13 cellular contexts compared by ENCODE assay signal in genomic region chr7:47405286-47405904, GRCh38.
DNase-seq lines count a peak whose midpoint lies in the region; ATAC-seq and TF ChIP-seq lines count a peak whose summit lies in the region.
"Had no signal": no experiment of that assay in that cellular context is flagged by ENCODE, and none has a peak within 500 bp of the region (broad histone marks: within the 10 kb centered on the region; RNA-seq: fewer than 3 reads in every experiment).

No MANE protein-coding gene starts in this region.

- no peak for TF ChIP-seq POLR2A in gastroesophageal sphincter (IDR thresholded peaks at IDR 0.05)

- peak overlapping the region; percentile 19; the same call in 1 of the 2 replicates for H3K27ac Mint-ChIP-seq in WTC11
- H3K27ac Mint-ChIP-seq in stimulated activated naive B cell treated with anti-CD40 and anti-IgM and Interleukin-4, amounts not matched to agents 10 μg/mL and 1 μg/mL and 100 μg/mL, for 72 hours: no peak overlapping the region
- H3K27ac Mint-ChIP-seq: natural killer cell had no signal

- H3K36me3 Mint-ChIP-seq in WTC11: no peaks in the 10 kb centered on the region
- H3K36me3 Mint-ChIP-seq in stimulated activated naive B cell treated with anti-CD40 and anti-IgM and Interleukin-4, amounts not matched to agents 10 μg/mL and 1 μg/mL and 100 μg/mL, for 72 hours: peaks cover 9 to 44% of the 10 kb centered on the region in 2 donors
- H3K36me3 Mint-ChIP-seq: natural killer cell had no signal

- no peak overlapping the region for H3K4me3 ChIP-seq in gastroesophageal sphincter
- peak overlapping the region; percentile 26 to 38 for H3K4me3 ChIP-seq in mucosa of rectum (ENCODE audit: low read length in 2 of 2)
- H3K4me3 ChIP-seq: SJCRH30 had no signal

- ATAC-seq in WTC11: no peak
- peak; percentile 48 for ATAC-seq in gastroesophageal sphincter
- ATAC-seq in HG03108 (IDR thresholded peaks at IDR 0.05; ENCODE audit: unreplicated experiment): no peak
- no peak for ATAC-seq in stimulated activated naive B cell treated with anti-CD40 and anti-IgM and Interleukin-4, amounts not matched to agents 10 μg/mL and 1 μg/mL and 100 μg/mL, for 72 hours (replicated peaks)
- ATAC-seq: natural killer cell had no signal

- no peaks in the 10 kb centered on the region for H3K27me3 ChIP-seq in gastroesophageal sphincter
- no peaks in the 10 kb centered on the region for H3K27me3 ChIP-seq in mucosa of rectum (ENCODE audit: control insufficient read depth in 2 of 2, insufficient read depth in 2 of 2, low read length in 2 of 2)
- H3K27me3 ChIP-seq: BE2C, SJCRH30 had no signal

- peak overlapping the region; percentile 14 to 79 (median 74) for H3K27ac ChIP-seq in gastroesophageal sphincter
- peak overlapping the region; percentile 75 to 86 for H3K27ac ChIP-seq in mucosa of rectum (ENCODE audit: low read depth in 2 of 2, low read length in 2 of 2)
- H3K27ac ChIP-seq in temporal lobe (ENCODE audit: low read depth, low read length): peak overlapping the region; percentile 31
- H3K27ac ChIP-seq: SJCRH30 had no signal

- no peaks in the 10 kb centered on the region for H3K9me3 Mint-ChIP-seq in WTC11
- no peaks in the 10 kb centered on the region for H3K9me3 Mint-ChIP-seq in stimulated activated naive B cell treated with anti-CD40 and anti-IgM and Interleukin-4, amounts not matched to agents 10 μg/mL and 1 μg/mL and 100 μg/mL, for 72 hours
- H3K9me3 Mint-ChIP-seq: natural killer cell had no signal

- H3K4me1 Mint-ChIP-seq in WTC11: peaks cover 14% of the 10 kb centered on the region
- H3K4me1 Mint-ChIP-seq in stimulated activated naive B cell treated with anti-CD40 and anti-IgM and Interleukin-4, amounts not matched to agents 10 μg/mL and 1 μg/mL and 100 μg/mL, for 72 hours: no peaks in the 10 kb centered on the region
- H3K4me1 Mint-ChIP-seq: natural killer cell had no signal

- DNase-seq in WTC11 (ENCODE audit: low spot score) (no peak), NCI-H510A (lab: John Stamatoyannopoulos, UW) (no peak), T1000 (lab: John Stamatoyannopoulos, UW) (no peak)
- DNase-seq in stimulated activated naive B cell treated with anti-CD40 and anti-IgM and Interleukin-4, amounts not matched to agents 10 μg/mL and 1 μg/mL and 100 μg/mL, for 72 hours: no peak
- DNase-seq: activated T-cell treated with anti-CD3 and anti-CD28 coated beads for 4 hours, BE2C, natural killer cell, NCI-H748 treated with DMSO at 0.1 percent for 48 hours, SJCRH30 had no signal

- H3K4me3 Mint-ChIP-seq in WTC11: no peak overlapping the region
- H3K4me3 Mint-ChIP-seq in stimulated activated naive B cell treated with anti-CD40 and anti-IgM and Interleukin-4, amounts not matched to agents 10 μg/mL and 1 μg/mL and 100 μg/mL, for 72 hours: no peak overlapping the region
- H3K4me3 Mint-ChIP-seq: natural killer cell had no signal

- no peaks in the 10 kb centered on the region for H3K27me3 Mint-ChIP-seq in WTC11 (ENCODE audit: low read depth)
- H3K27me3 Mint-ChIP-seq in stimulated activated naive B cell treated with anti-CD40 and anti-IgM and Interleukin-4, amounts not matched to agents 10 μg/mL and 1 μg/mL and 100 μg/mL, for 72 hours: no peaks in the 10 kb centered on the region

- no peak for TF ChIP-seq CTCF in WTC11 (IDR thresholded peaks at IDR 0.05)
- TF ChIP-seq CTCF in gastroesophageal sphincter (IDR thresholded peaks at IDR 0.05): no peak

- no peak for TF ChIP-seq EP300 in gastroesophageal sphincter (IDR thresholded peaks at IDR 0.05)

- H3K36me3 ChIP-seq in gastroesophageal sphincter (peaks cover 0 to 30% of the 10 kb centered on the region in 2 donors), mucosa of rectum (ENCODE audit: control insufficient read depth in 2 of 2, insufficient read depth in 2 of 2, low read length in 2 of 2) (peaks cover 6 to 16% of the 10 kb centered on the region in 2 donors)
- H3K36me3 ChIP-seq: BE2C had no signal

- CTCF ChIA-PET in WTC11 (lab: Charles Lee): no interaction called here

- POLR2A ChIA-PET in WTC11 (lab: Charles Lee): no interaction called here

- H3K9me3 ChIP-seq in gastroesophageal sphincter: no peaks in the 10 kb centered on the region
- no peaks in the 10 kb centered on the region for H3K9me3 ChIP-seq in mucosa of rectum (ENCODE audit: control insufficient read depth in 2 of 2, low read length in 2 of 2)
- H3K9me3 ChIP-seq: BE2C, SJCRH30 had no signal

- WGBS in gastroesophageal sphincter (ENCODE audit: low coverage in 1 of 2), 2 donors: 48 to 65% methylated on average over 2 to 7 of the region's 8 CpGs

- peak overlapping the region in 1 of 2 donors; percentile 22 for H3K9ac ChIP-seq in mucosa of rectum (ENCODE audit: low read depth in 1 of 2, low read length in 2 of 2)

- H3K4me1 ChIP-seq in gastroesophageal sphincter (peaks cover 0 to 34% (median 16%) of the 10 kb centered on the region in 3 donors), mucosa of rectum (ENCODE audit: control insufficient read depth in 2 of 2, insufficient read depth in 2 of 2, low read length in 2 of 2) (peaks cover 27 to 37% of the 10 kb centered on the region in 2 donors)
- H3K4me1 ChIP-seq: BE2C, SJCRH30 had no signal

TF ChIP-seq in WTC11, 78 proteins besides CTCF, POLR2A, EP300 and RAD21 (continues in another document):
- TF ChIP-seq PRRX2 (CRISPR knock-in tag; IDR thresholded peaks at IDR 0.05): no peak
- no peak for TF ChIP-seq NFE2L1 (CRISPR knock-in tag; IDR thresholded peaks at IDR 0.05)
- TF ChIP-seq NR3C1 (CRISPR knock-in tag; conservative IDR thresholded peaks at IDR 0.05; ENCODE audit: low read depth): no peak
- no peak for TF ChIP-seq GRHL2 (CRISPR knock-in tag; IDR thresholded peaks at IDR 0.05; ENCODE audit: insufficient replicate concordance, severe bottlenecking)
- TF ChIP-seq ZNF138 (CRISPR knock-in tag; conservative IDR thresholded peaks at IDR 0.05): no peak
- no peak for TF ChIP-seq SMAD3 (CRISPR knock-in tag; IDR thresholded peaks at IDR 0.05; ENCODE audit: borderline replicate concordance)
- TF ChIP-seq PRDM15 (CRISPR knock-in tag; IDR thresholded peaks at IDR 0.05): no peak
- TF ChIP-seq CREB1 (CRISPR knock-in tag; IDR thresholded peaks at IDR 0.05): no peak
- no peak for TF ChIP-seq TEAD4 (CRISPR knock-in tag; IDR thresholded peaks at IDR 0.05)
- TF ChIP-seq ATF2 (CRISPR knock-in tag; IDR thresholded peaks at IDR 0.05; ENCODE audit: borderline replicate concordance, low read depth): no peak
- no peak for TF ChIP-seq TCF7 (CRISPR knock-in tag; IDR thresholded peaks at IDR 0.05; ENCODE audit: low read depth)
- TF ChIP-seq ZNF281 (CRISPR knock-in tag; IDR thresholded peaks at IDR 0.05): no peak

Comparison
In these comparisons a context has a peak if more than half of its experiments do, and no peak if none do; other contexts are left out.
1. H3K4me3 ChIP-seq: peak in mucosa of rectum (2 of 2); none in gastroesophageal sphincter (0 of 2).
2. Peak in every context shown above with its lines, with median percentiles within 50 percentile points of each other: H3K27ac ChIP-seq.